8 cellular contexts compared by ENCODE assay signal in genomic region chr1:53220171-53220961, GRCh38. TPM values are rescaled to one million over a fixed set of nuclear protein-coding genes. Genes with fewer than 3 reads are reported as not detected.
DNase-seq lines count a peak whose midpoint lies in the region; ATAC-seq and TF ChIP-seq lines count a peak whose summit lies in the region.

CZIB (minus strand) TSS chr1:53220634; CDS start chr1:53220575, 59 bp downstream.

- H3K4me3 Mint-ChIP-seq in chondrocyte (ENCODE audit: unreplicated experiment) = peak within 1 kb of the TSS; percentile 86

- H3K27ac Mint-ChIP-seq in chondrocyte (ENCODE audit: unreplicated experiment) = peak within 1 kb of the TSS; percentile 96

- no peaks in the 10 kb centered on the region for H3K27me3 Mint-ChIP-seq in chondrocyte (ENCODE audit: low read depth)

- DNase-seq in AG10803 (ENCODE audit: low read depth) (peak; percentile 87), NCI-H460 (ENCODE audit: extremely low read depth, low read depth) (peak; percentile 79), chondrocyte (ENCODE audit: low spot score) (peak; percentile 98), kidney epithelial cell (ENCODE audit: low read depth) (peak; percentile 65)
- peak; percentile 94 to 95 for DNase-seq in activated CD4-positive, alpha-beta T cell treated with anti-CD3 and anti-CD28 coated beads for 24 hours (ENCODE audit: low read depth in 2 of 2)
- peak; percentile 94 to 96 for DNase-seq in stimulated activated CD4-positive, alpha-beta T cell treated with anti-CD3 and anti-CD28 coated beads, Interleukin-15, amount 100 ng/mL, for 48 hours (ENCODE audit: low read depth in 2 of 2)

- ATAC-seq in GM19043 (IDR thresholded peaks at IDR 0.05; ENCODE audit: low read depth, unreplicated experiment) = peak; percentile 90
- ATAC-seq in HG03378 (IDR thresholded peaks at IDR 0.05; ENCODE audit: unreplicated experiment) = peak; percentile 89

- H3K36me3 ChIP-seq in kidney epithelial cell (ENCODE audit: control insufficient read depth, insufficient read depth, low read length) = no peaks in the 10 kb centered on the region

- peak within 1 kb of the TSS; percentile 89 for H3K4me3 ChIP-seq in AG10803 (ENCODE audit: low read length)
- peak within 1 kb of the TSS; percentile 89 for H3K4me3 ChIP-seq in kidney epithelial cell (ENCODE audit: low read depth, low read length)

- peaks cover 2% of the 10 kb centered on the region for H3K36me3 Mint-ChIP-seq in chondrocyte (ENCODE audit: low read depth)

- no peaks in the 10 kb centered on the region for H3K27me3 ChIP-seq in kidney epithelial cell (ENCODE audit: control insufficient read depth, insufficient read depth, low read length)

- H3K9me3 Mint-ChIP-seq in chondrocyte (ENCODE audit: low read depth) = no peaks in the 10 kb centered on the region

- peaks cover 21% of the 10 kb centered on the region for H3K4me1 Mint-ChIP-seq in chondrocyte (ENCODE audit: low read depth)

- no peak for TF ChIP-seq CTCF in AG10803 (conservative IDR thresholded peaks at IDR 0.05; ENCODE audit: low read length)
- no peak for TF ChIP-seq CTCF in chondrocyte (IDR thresholded peaks at IDR 0.05)
- no peak for TF ChIP-seq CTCF in kidney epithelial cell (IDR thresholded peaks at IDR 0.05; ENCODE audit: insufficient read depth, low read length, poor library complexity, severe bottlenecking)

RNA-seq across cellular contexts. Expression of gene CZIB, which starts in this region (rescaled TPM):
- 48.5 and 53.5 TPM in 2 replicates for total RNA-seq in NCI-H460 (2014; rRNA removed; shearing (Covaris generic))
- polyA plus RNA-seq in NCI-H460 (2014; cell fraction: nucleus; rRNA removed) = 82.5 and 83.9 TPM in 2 replicates
- 39.7 to 49.3 TPM (median 41.6 TPM) in 3 replicates for total RNA-seq in chondrocyte
- total RNA-seq in kidney epithelial cell = 54.8 and 55.9 TPM in 2 replicates

Comparison
In these comparisons a context has a peak if more than half of its experiments do, and no peak if none do; other contexts are left out.
1. Peak in every context shown above with its lines: DNase-seq, ATAC-seq and H3K4me3 ChIP-seq.